Comparison of ENCODE assay signal across 24 cellular contexts in genomic region chr19:40321076-40321475, GRCh38.
"Had no signal": no experiment of that assay in that cellular context is flagged by ENCODE, and none has a peak within 500 bp of the region (broad histone marks: within the 10 kb centered on the region; RNA-seq: fewer than 3 reads in every experiment).

No MANE protein-coding gene starts in this region.

- DNase-seq: activated CD4-positive, alpha-beta T cell treated with anti-CD3 and anti-CD28 coated beads for 36 hours; activated CD4-positive, alpha-beta T cell treated with anti-CD3 and anti-CD28 coated beads, Interleukin-2, amount 50 U/mL, for 1 hour; activated CD4-positive, CD25-positive, alpha-beta regulatory T cell; activated CD8-positive, alpha-beta memory T cell treated with anti-CD3 and anti-CD28 coated beads, Interleukin-2, amount 50 U/mL, for 4 hours; activated CD8-positive, alpha-beta T cell treated with anti-CD3 and anti-CD28 coated beads for 36 hours; activated naive CD8-positive, alpha-beta T cell treated with anti-CD3 and anti-CD28 coated beads, Interleukin-2, amount 50 U/mL, for 24 hours; activated T-cell treated with anti-CD3 and anti-CD28 coated beads, Interleukin-2, amount 50 U/mL, for 72 hours; amniotic stem cell; body of pancreas; central memory CD4-positive, alpha-beta T cell; IMR-90; Kasumi-1; KBM-7; NCI-H1105 treated with DMSO at 0.1 percent for 48 hours; NCI-H1436 treated with DMSO at 0.1 percent for 48 hours; NCI-H187; NCI-H2081; NCI-H524; PC-9; T-cell had no signal

- H3K27ac ChIP-seq: ascending aorta, body of pancreas, PC-9, SK-N-MC, VCaP had no signal

- H3K27ac Mint-ChIP-seq: activated CD4-positive, alpha-beta T cell treated with anti-CD3 and anti-CD28 coated beads for 36 hours; activated CD8-positive, alpha-beta T cell treated with anti-CD3 and anti-CD28 coated beads for 36 hours; activated naive CD4-positive, alpha-beta T cell treated with anti-CD3 and anti-CD28 coated beads, Interleukin-2, amount 50 U/mL, for 24 hours; activated naive CD8-positive, alpha-beta T cell treated with anti-CD3 and anti-CD28 coated beads, Interleukin-2, amount 50 U/mL, for 24 hours; activated T-cell treated with anti-CD3 and anti-CD28 coated beads, Interleukin-2, amount 50 U/mL, for 72 hours; T-cell had no signal

- H3K9me3 Mint-ChIP-seq: activated CD8-positive, alpha-beta T cell treated with anti-CD3 and anti-CD28 coated beads for 36 hours; activated naive CD4-positive, alpha-beta T cell treated with anti-CD3 and anti-CD28 coated beads, Interleukin-2, amount 50 U/mL, for 24 hours; activated naive CD8-positive, alpha-beta T cell treated with anti-CD3 and anti-CD28 coated beads, Interleukin-2, amount 50 U/mL, for 24 hours; activated T-cell treated with anti-CD3 and anti-CD28 coated beads, Interleukin-2, amount 50 U/mL, for 72 hours; T-cell had no signal

- H3K4me1 Mint-ChIP-seq: activated CD4-positive, alpha-beta T cell treated with anti-CD3 and anti-CD28 coated beads for 36 hours; activated naive CD4-positive, alpha-beta T cell treated with anti-CD3 and anti-CD28 coated beads, Interleukin-2, amount 50 U/mL, for 24 hours; activated naive CD8-positive, alpha-beta T cell treated with anti-CD3 and anti-CD28 coated beads, Interleukin-2, amount 50 U/mL, for 24 hours; T-cell had no signal

- H3K4me1 ChIP-seq: ascending aorta, body of pancreas had no signal

- H3K4me3 Mint-ChIP-seq: activated CD4-positive, alpha-beta T cell treated with anti-CD3 and anti-CD28 coated beads for 36 hours; activated CD8-positive, alpha-beta T cell treated with anti-CD3 and anti-CD28 coated beads for 36 hours; activated naive CD4-positive, alpha-beta T cell treated with anti-CD3 and anti-CD28 coated beads, Interleukin-2, amount 50 U/mL, for 24 hours; activated naive CD8-positive, alpha-beta T cell treated with anti-CD3 and anti-CD28 coated beads, Interleukin-2, amount 50 U/mL, for 24 hours; activated T-cell treated with anti-CD3 and anti-CD28 coated beads, Interleukin-2, amount 50 U/mL, for 72 hours; T-cell had no signal

- H3K9me3 ChIP-seq: ascending aorta, body of pancreas had no signal

- H3K4me3 ChIP-seq: ascending aorta, body of pancreas, PC-9, SK-N-MC had no signal

- H3K27me3 Mint-ChIP-seq: activated CD4-positive, alpha-beta T cell treated with anti-CD3 and anti-CD28 coated beads for 36 hours; activated CD8-positive, alpha-beta T cell treated with anti-CD3 and anti-CD28 coated beads for 36 hours; activated naive CD4-positive, alpha-beta T cell treated with anti-CD3 and anti-CD28 coated beads, Interleukin-2, amount 50 U/mL, for 24 hours; activated naive CD8-positive, alpha-beta T cell treated with anti-CD3 and anti-CD28 coated beads, Interleukin-2, amount 50 U/mL, for 24 hours; T-cell had no signal

- ATAC-seq: activated CD4-positive, alpha-beta T cell treated with anti-CD3 and anti-CD28 coated beads for 36 hours; activated CD8-positive, alpha-beta T cell treated with anti-CD3 and anti-CD28 coated beads for 36 hours; activated naive CD8-positive, alpha-beta T cell treated with anti-CD3 and anti-CD28 coated beads, Interleukin-2, amount 50 U/mL, for 24 hours; activated T-cell treated with anti-CD3 and anti-CD28 coated beads, Interleukin-2, amount 50 U/mL, for 72 hours; body of pancreas; T-cell had no signal
